ENCODE assay signal across 17 cellular contexts in genomic region chr10:131844546-131845084, GRCh38. TPM values are rescaled to one million over a fixed set of nuclear protein-coding genes. Genes with fewer than 3 reads are reported as not detected.
DNase-seq lines count a peak whose midpoint lies in the region; ATAC-seq and TF ChIP-seq lines count a peak whose summit lies in the region.
"Had no signal": no experiment of that assay in that cellular context is flagged by ENCODE, and none has a peak within 500 bp of the region (broad histone marks: within the 10 kb centered on the region; RNA-seq: fewer than 3 reads in every experiment).

No MANE protein-coding gene starts in this region.

- TF ChIP-seq CTCF in Peyer's patch (IDR thresholded peaks at IDR 0.05) (no peak), CD14-positive monocyte (IDR thresholded peaks at IDR 0.05) (no peak)

- intact Hi-C loops in sciatic nerve (cut with DNase I) (no loop called here), CD14-positive monocyte (cut with micrococcal nuclease) (no loop called here)

- peaks cover 0 to 5% (median 1%) of the 10 kb centered on the region in 3 donors for H3K27me3 Mint-ChIP-seq in CD14-positive monocyte (ENCODE audit: low read depth in 3 of 3)

- DNase-seq in 8988T (peak; percentile 9), Peyer's patch (peak in 2 of 3 donors; percentile 30 to 37), left lobe of liver (ENCODE audit: low spot score) (peak; percentile 26), sciatic nerve (ENCODE audit: low spot score) (peak; percentile 23), CD14-positive monocyte (ENCODE audit: low spot score) (no peak)
- DNase-seq: ACHN, C1 segment of cervical spinal cord, DND-41, IMR-90, NCI-H1417 treated with DMSO at 0.1 percent for 48 hours, NCI-H187 treated with DMSO at 0.1 percent for 48 hours, NCI-H226, NCI-H524, NCI-H82, RPMI8226 had no signal

- H3K27ac Mint-ChIP-seq in CD14-positive monocyte: no peak overlapping the region

- H3K36me3 Mint-ChIP-seq in CD14-positive monocyte: no peaks in the 10 kb centered on the region

- no peaks in the 10 kb centered on the region for H3K27me3 ChIP-seq in Peyer's patch

- TF ChIP-seq POLR2A in Peyer's patch (IDR thresholded peaks at IDR 0.05): no peak

- H3K4me3 ChIP-seq in Peyer's patch: no peak overlapping the region

- H3K9me3 Mint-ChIP-seq in CD14-positive monocyte: peaks cover 0 to 1% (median 0%) of the 10 kb centered on the region in 7 donors

- no peak overlapping the region for H3K4me3 Mint-ChIP-seq in CD14-positive monocyte

- H3K36me3 ChIP-seq in Peyer's patch: no peaks in the 10 kb centered on the region

- no peaks in the 10 kb centered on the region for H3K4me1 Mint-ChIP-seq in CD14-positive monocyte

- ATAC-seq in left lobe of liver (no peak), sciatic nerve (no peak), HG02759 (IDR thresholded peaks at IDR 0.05; ENCODE audit: unreplicated experiment) (no peak), GM21723 (IDR thresholded peaks at IDR 0.05; ENCODE audit: unreplicated experiment) (no peak)

- no peaks in the 10 kb centered on the region for H3K9me3 ChIP-seq in Peyer's patch

- no peak overlapping the region for H3K27ac ChIP-seq in Peyer's patch

- no peaks in the 10 kb centered on the region for H3K4me1 ChIP-seq in Peyer's patch

RNA-seq across cellular contexts. Expression of gene PPP2R2D, which starts 56.2 kb away (rescaled TPM):
- total RNA-seq in Peyer's patch: 10 to 100 TPM; 34.3 to 87.5 (median 48.5) TPM
- 15.4 TPM for total RNA-seq in left lobe of liver
- 30.1 TPM for total RNA-seq in sciatic nerve
- 10 to 100 TPM; 12.8 to 12.9 TPM for polyA plus RNA-seq in CD14-positive monocyte
